Comparison of ENCODE assay signal across 1 cellular context in the genomic region with DNA sequence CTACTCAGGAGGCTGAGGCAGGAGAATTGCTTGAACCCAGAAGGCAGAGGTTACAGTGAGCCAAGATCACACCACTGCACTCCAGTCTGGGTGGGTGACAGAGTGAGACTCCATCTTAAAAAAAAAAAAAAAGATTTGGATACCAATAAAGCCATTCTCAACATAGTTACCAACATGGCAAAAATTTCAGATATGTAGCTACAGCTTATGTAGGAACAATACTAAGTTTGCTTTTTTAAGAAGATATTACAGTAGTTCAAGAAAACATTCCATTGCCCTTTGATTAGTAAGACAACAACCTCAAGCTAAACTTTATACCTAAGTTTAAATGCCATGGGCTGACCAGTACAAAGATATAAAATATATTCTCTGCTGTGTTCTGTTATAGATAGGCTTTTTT.
TF ChIP-seq lines count a peak whose summit lies in the region.

No MANE protein-coding gene starts in this region.

TF ChIP-seq in IMR-90, 13 proteins besides CTCF, POLR2A, EP300 and RAD21 (continued from another document):
- TF ChIP-seq RCOR1 (IDR thresholded peaks at IDR 0.05; ENCODE audit: insufficient replicate concordance, low read length) (no peak), MAFK (IDR thresholded peaks at IDR 0.05; ENCODE audit: low read depth, low read length) (no peak), MXI1 (IDR thresholded peaks at IDR 0.05; ENCODE audit: borderline replicate concordance, low read depth, low read length) (no peak), RFX5 (IDR thresholded peaks at IDR 0.05; ENCODE audit: low read depth, low read length) (no peak), CEBPB (IDR thresholded peaks at IDR 0.05; ENCODE audit: low read depth, low read length) (no peak), NFE2L2 (IDR thresholded peaks at IDR 0.05; ENCODE audit: low read depth, low read length) (no peak), BHLHE40 (IDR thresholded peaks at IDR 0.05; ENCODE audit: low read depth, low read length) (no peak), FOS (IDR thresholded peaks at IDR 0.05; ENCODE audit: low read depth, low read length) (no peak), CHD1 (IDR thresholded peaks at IDR 0.05; ENCODE audit: low read depth, low read length) (no peak), SMC3 (IDR thresholded peaks at IDR 0.05; ENCODE audit: low read depth, low read length) (no peak)
- TF ChIP-seq, protein P1, sequence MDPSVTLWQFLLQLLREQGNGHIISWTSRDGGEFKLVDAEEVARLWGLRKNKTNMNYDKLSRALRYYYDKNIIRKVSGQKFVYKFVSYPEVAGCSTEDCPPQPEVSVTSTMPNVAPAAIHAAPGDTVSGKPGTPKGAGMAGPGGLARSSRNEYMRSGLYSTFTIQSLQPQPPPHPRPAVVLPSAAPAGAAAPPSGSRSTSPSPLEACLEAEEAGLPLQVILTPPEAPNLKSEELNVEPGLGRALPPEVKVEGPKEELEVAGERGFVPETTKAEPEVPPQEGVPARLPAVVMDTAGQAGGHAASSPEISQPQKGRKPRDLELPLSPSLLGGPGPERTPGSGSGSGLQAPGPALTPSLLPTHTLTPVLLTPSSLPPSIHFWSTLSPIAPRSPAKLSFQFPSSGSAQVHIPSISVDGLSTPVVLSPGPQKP (IDR thresholded peaks at IDR 0.05; ENCODE audit: borderline replicate concordance, low read depth, low read length) = no peak
- TF ChIP-seq, protein P2, sequence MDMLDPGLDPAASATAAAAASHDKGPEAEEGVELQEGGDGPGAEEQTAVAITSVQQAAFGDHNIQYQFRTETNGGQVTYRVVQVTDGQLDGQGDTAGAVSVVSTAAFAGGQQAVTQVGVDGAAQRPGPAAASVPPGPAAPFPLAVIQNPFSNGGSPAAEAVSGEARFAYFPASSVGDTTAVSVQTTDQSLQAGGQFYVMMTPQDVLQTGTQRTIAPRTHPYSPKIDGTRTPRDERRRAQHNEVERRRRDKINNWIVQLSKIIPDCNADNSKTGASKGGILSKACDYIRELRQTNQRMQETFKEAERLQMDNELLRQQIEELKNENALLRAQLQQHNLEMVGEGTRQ (IDR thresholded peaks at IDR 0.05; ENCODE audit: low read depth, low read length) = no peak
